In genomic region chr12:46490635-46491034, GRCh38 we compare ENCODE assay signal across 16 cellular contexts.
DNase-seq lines count a peak whose midpoint lies in the region; ATAC-seq and TF ChIP-seq lines count a peak whose summit lies in the region.
"Had no signal": no experiment of that assay in that cellular context is flagged by ENCODE, and none has a peak within 500 bp of the region (broad histone marks: within the 10 kb centered on the region; RNA-seq: fewer than 3 reads in every experiment).

No MANE protein-coding gene starts in this region.

- H3K36me3 ChIP-seq in SK-N-MC (ENCODE audit: insufficient read depth, low read length): no peaks in the 10 kb centered on the region
- no peaks in the 10 kb centered on the region for H3K36me3 ChIP-seq in osteoblast (ENCODE audit: insufficient read depth, low read length)
- H3K36me3 ChIP-seq in HAP-1 (replicated peaks): no peaks in the 10 kb centered on the region

- TF ChIP-seq CTCF in fibroblast of pulmonary artery (IDR thresholded peaks at IDR 0.05; ENCODE audit: low read length, missing control alignments) (no peak), osteoblast (IDR thresholded peaks at IDR 0.05; ENCODE audit: extremely low read depth, low read depth, low read length) (no peak)

- H3K4me3 ChIP-seq in SK-N-MC (no peak overlapping the region), fibroblast of pulmonary artery (replicated peaks; ENCODE audit: low read depth, low read length) (no peak overlapping the region), osteoblast (ENCODE audit: insufficient read depth, low read length) (no peak overlapping the region), HAP-1 (no peak overlapping the region)

- ATAC-seq in GM21447 (IDR thresholded peaks at IDR 0.05; ENCODE audit: unreplicated experiment) (no peak), HG03571 (IDR thresholded peaks at IDR 0.05; ENCODE audit: unreplicated experiment) (no peak)
- ATAC-seq: activated naive CD4-positive, alpha-beta T cell treated with anti-CD3 and anti-CD28 coated beads, Interleukin-2, amount 50 U/mL, for 72 hours had no signal

- no peak overlapping the region for H3K4me2 ChIP-seq in osteoblast (ENCODE audit: insufficient read depth, low read length)

- no peak overlapping the region for H3K9ac ChIP-seq in SK-N-MC (ENCODE audit: insufficient read length)

- peak; percentile 28 for DNase-seq in AG08395 (ENCODE audit: low spot score)
- DNase-seq in SK-N-MC (ENCODE audit: low read depth, low spot score): no peak
- peak; percentile 76 for DNase-seq in fibroblast of pulmonary artery (ENCODE audit: low read depth)
- no peak for DNase-seq in osteoblast (ENCODE audit: insufficient read length, low spot score, missing footprints)
- no peak for DNase-seq in HEK293T (ENCODE audit: extremely low spot score)
- no peak for DNase-seq in HAP-1 (ENCODE audit: low spot score in 2 of 2)
- DNase-seq: cerebellar nuclear complex; H7; Karpas-422; NCI-H146; NCI-H524; stimulated activated naive CD4-positive, alpha-beta T cell had no signal

- no peaks in the 10 kb centered on the region for H3K27me3 ChIP-seq in osteoblast (ENCODE audit: insufficient read depth, low read length)
- H3K27me3 ChIP-seq in HAP-1 (ENCODE audit: low read depth): no peaks in the 10 kb centered on the region

- H3K4me1 ChIP-seq in osteoblast (ENCODE audit: insufficient read depth, low read length) (peaks cover 44% of the 10 kb centered on the region), HAP-1 (peaks cover 10% of the 10 kb centered on the region)

- CTCF ChIA-PET in HEK293T (lab: Yijun Ruan, JAX): no interaction called here

- POLR2A ChIA-PET in HEK293T (lab: Yijun Ruan, JAX): no interaction called here

- H3K9me3 ChIP-seq in SK-N-MC (ENCODE audit: low read depth, low read length) (no peaks in the 10 kb centered on the region), osteoblast (ENCODE audit: low read depth, low read length) (no peaks in the 10 kb centered on the region), HAP-1 (no peaks in the 10 kb centered on the region)

- no peak overlapping the region for H2AFZ ChIP-seq in osteoblast (ENCODE audit: low read length)

- H4K20me1 ChIP-seq in osteoblast (ENCODE audit: insufficient read depth, low read length): no peaks in the 10 kb centered on the region

- H3K27ac ChIP-seq in SK-N-MC (peak overlapping the region; percentile 27; the same call in 1 of the 2 replicates), osteoblast (ENCODE audit: low read depth, low read length) (peak overlapping the region; percentile 29)
- H3K27ac ChIP-seq: HL-60 had no signal

- in situ Hi-C loops in HAP-1 (cut with MboI; ENCODE audit: low sequenced_read_pairs): no loop called here

- H3K79me2 ChIP-seq in osteoblast (ENCODE audit: insufficient read depth, low read length): no peaks in the 10 kb centered on the region

TF ChIP-seq in HEK293T, 16 proteins besides CTCF, POLR2A, EP300 and RAD21:
- TF ChIP-seq ARNT (IDR thresholded peaks at IDR 0.05) (no peak), LEF1 (IDR thresholded peaks at IDR 0.05; ENCODE audit: borderline replicate concordance) (no peak), TARDBP (IDR thresholded peaks at IDR 0.05) (no peak), PKNOX1 (IDR thresholded peaks at IDR 0.05) (no peak), ZNF384 (IDR thresholded peaks at IDR 0.05) (no peak), SUZ12 (IDR thresholded peaks at IDR 0.05) (no peak), CTBP1 (IDR thresholded peaks at IDR 0.05; ENCODE audit: borderline replicate concordance) (no peak), HDGF (IDR thresholded peaks at IDR 0.05; ENCODE audit: borderline replicate concordance) (no peak), FOXM1 (IDR thresholded peaks at IDR 0.05; ENCODE audit: borderline replicate concordance) (no peak), FOXK2 (IDR thresholded peaks at IDR 0.05) (no peak), SP1 (IDR thresholded peaks at IDR 0.05) (no peak), NFRKB (IDR thresholded peaks at IDR 0.05) (no peak), FOXA1 (IDR thresholded peaks at IDR 0.05) (no peak), BHLHE40 (IDR thresholded peaks at IDR 0.05; ENCODE audit: borderline replicate concordance) (no peak), ELF4 (IDR thresholded peaks at IDR 0.05) (no peak)

Comparison
In these comparisons a context has a peak if more than half of its experiments do, and no peak if none do; other contexts are left out.
1. DNase-seq: peak in AG08395 (single experiment) and fibroblast of pulmonary artery (single experiment); none in SK-N-MC (single experiment), osteoblast (single experiment), HEK293T (single experiment) and HAP-1 (0 of 2).